25 cellular contexts compared by ENCODE assay signal in genomic region chr1:153848805-153849204, GRCh38.
DNase-seq lines count a peak whose midpoint lies in the region; ATAC-seq and TF ChIP-seq lines count a peak whose summit lies in the region.
"Had no signal": no experiment of that assay in that cellular context is flagged by ENCODE, and none has a peak within 500 bp of the region (broad histone marks: within the 10 kb centered on the region; RNA-seq: fewer than 3 reads in every experiment).

No MANE protein-coding gene starts in this region.

- peak overlapping the region; percentile 83 for H3K4me2 ChIP-seq in OCI-LY3 (ENCODE audit: low read length)
- H3K4me2 ChIP-seq: SK-N-SH had no signal

- peaks cover 32% of the 10 kb centered on the region for H3K36me3 ChIP-seq in OCI-LY3 (replicated peaks; ENCODE audit: low read depth, low read length)
- H3K36me3 ChIP-seq in neutrophil: peaks cover 18% of the 10 kb centered on the region

- H3K9me3 Mint-ChIP-seq in activated CD4-positive, alpha-beta T cell treated with anti-CD3 and anti-CD28 coated beads for 36 hours (ENCODE audit: low read depth): no peaks in the 10 kb centered on the region
- H3K9me3 Mint-ChIP-seq: activated naive CD4-positive, alpha-beta T cell treated with anti-CD3 and anti-CD28 coated beads, Interleukin-2, amount 50 U/mL, for 24 hours; activated T-helper 2 cell treated with anti-CD3 and anti-CD28 coated beads, Interferon-gamma antibody, Interleukin-2, Interleukin-4, amounts not matched to agents 10 μg/mL and 5 μg/mL and 100 μg/mL, durations not matched to agents 14 hours and 24 hours and 36 hours; CD8-positive, alpha-beta memory T cell; H9; naive thymus-derived CD8-positive, alpha-beta T cell; stimulated activated naive CD8-positive, alpha-beta T cell treated with anti-CD3 and anti-CD28 coated beads, Interleukin-15, Interleukin-2, amounts not matched to agents 100 ng/mL and 50 ng/mL, for 24 hours; T-helper 1 cell treated with Interleukin-12 subunit alpha and Interleukin-12 subunit beta and Interleukin-4 antibody, amounts not matched to agents 30 μg/mL and 1 μg/mL, for 36 hours had no signal

- intact Hi-C loops in activated CD4-positive, alpha-beta T cell treated with anti-CD3 and anti-CD28 coated beads for 36 hours (cut with DNase I, micrococcal nuclease): loop anchor here in 1 of 2 experiments (5.0 kb wide), 1 partner anchor 73 kb away; the partner anchor contains the start of gene GATAD2B

- no peak overlapping the region for H2AFZ ChIP-seq in OCI-LY3 (ENCODE audit: low read depth, low read length)

- H3K9me3 ChIP-seq in OCI-LY3 (ENCODE audit: insufficient read depth, low read length) (peaks cover 1% of the 10 kb centered on the region; the same call in 1 of the 2 replicates), neutrophil (no peaks in the 10 kb centered on the region)
- H3K9me3 ChIP-seq: heart right ventricle, lower lobe of right lung, SK-N-SH, testis had no signal

- peaks cover 30% of the 10 kb centered on the region for H3K4me1 Mint-ChIP-seq in activated CD4-positive, alpha-beta T cell treated with anti-CD3 and anti-CD28 coated beads for 36 hours
- H3K4me1 Mint-ChIP-seq: H9 had no signal

- H3K27ac Mint-ChIP-seq in activated CD4-positive, alpha-beta T cell treated with anti-CD3 and anti-CD28 coated beads for 36 hours: peak overlapping the region; percentile 94
- H3K27ac Mint-ChIP-seq: H9 had no signal

- H3K4me3 ChIP-seq in OCI-LY3 (ENCODE audit: low read length): peak overlapping the region; percentile 59; the same call in 1 of the 2 replicates
- no peak overlapping the region for H3K4me3 ChIP-seq in neutrophil (ENCODE audit: low read depth in 1 of 2, low read length in 1 of 2)
- H3K4me3 ChIP-seq: heart right ventricle, lower lobe of right lung, testis had no signal

- H3K4me3 Mint-ChIP-seq in activated CD4-positive, alpha-beta T cell treated with anti-CD3 and anti-CD28 coated beads for 36 hours: no peak overlapping the region
- H3K4me3 Mint-ChIP-seq: CD8-positive, alpha-beta memory T cell; H9 had no signal

- H3K79me2 ChIP-seq in OCI-LY3 (ENCODE audit: low read length): peaks cover 54% of the 10 kb centered on the region

- peaks cover 30% of the 10 kb centered on the region for H4K20me1 ChIP-seq in OCI-LY3 (ENCODE audit: insufficient read depth, low read length)

- CTCF ChIA-PET in activated CD4-positive, alpha-beta T cell treated with anti-CD3 and anti-CD28 coated beads for 36 hours (lab: Charles Lee): no interaction called here

- H3K27ac ChIP-seq in OCI-LY3 (ENCODE audit: low read length) (peak overlapping the region; percentile 86), neutrophil (peak overlapping the region; percentile 62)
- H3K27ac ChIP-seq: heart right ventricle, lower lobe of right lung, testis had no signal

- POLR2A ChIA-PET in activated CD4-positive, alpha-beta T cell treated with anti-CD3 and anti-CD28 coated beads for 36 hours (lab: Charles Lee): no interaction called here

- DNase-seq in activated CD4-positive, alpha-beta T cell treated with anti-CD3 and anti-CD28 coated beads for 36 hours: no peak
- no peak for DNase-seq in activated CD4-positive, alpha-beta T cell treated with anti-CD3 and anti-CD28 coated beads, Interleukin-2, amount 50 U/mL, for 4 hours
- DNase-seq in NOMO-1 treated with DMSO at 0.1 percent for 48 hours (lab: John Stamatoyannopoulos, UW; ENCODE audit: unreplicated experiment): no peak
- no peak for DNase-seq in occipital lobe (lab: John Stamatoyannopoulos, UW)
- DNase-seq: CD8-positive, alpha-beta memory T cell; foreskin melanocyte; H9; heart right ventricle; kidney; lower lobe of right lung; midbrain; NCI-H1694 treated with DMSO at 0.1 percent for 48 hours; NCI-H2171; SK-N-SH; testis had no signal

- H3K27me3 ChIP-seq in OCI-LY3 (ENCODE audit: low read depth, low read length): no peaks in the 10 kb centered on the region
- no peaks in the 10 kb centered on the region for H3K27me3 ChIP-seq in neutrophil
- H3K27me3 ChIP-seq: heart right ventricle, testis had no signal

- H3K36me3 Mint-ChIP-seq in activated CD4-positive, alpha-beta T cell treated with anti-CD3 and anti-CD28 coated beads for 36 hours (ENCODE audit: low read depth): peaks cover 36% of the 10 kb centered on the region

- ATAC-seq in activated CD4-positive, alpha-beta T cell treated with anti-CD3 and anti-CD28 coated beads for 36 hours: no peak
- ATAC-seq in GM18909 (IDR thresholded peaks at IDR 0.05; ENCODE audit: poor library complexity, unreplicated experiment) (peak; percentile 5), HG02678 (IDR thresholded peaks at IDR 0.05; ENCODE audit: unreplicated experiment) (no peak)
- ATAC-seq: heart right ventricle, lower lobe of right lung, Right ventricle myocardium inferior had no signal

- 0 out of 2 replicates have a peak overlapping the region, but pooled peaks have one; percentile 64 for H3K9ac ChIP-seq in OCI-LY3 (ENCODE audit: low read length)
- H3K9ac ChIP-seq: SK-N-SH had no signal

- TF ChIP-seq CTCF in OCI-LY3 (IDR thresholded peaks at IDR 0.05; ENCODE audit: low read depth, low read length) (no peak), neutrophil (IDR thresholded peaks at IDR 0.05) (no peak)

- no peaks in the 10 kb centered on the region for H3K27me3 Mint-ChIP-seq in activated CD4-positive, alpha-beta T cell treated with anti-CD3 and anti-CD28 coated beads for 36 hours
- H3K27me3 Mint-ChIP-seq: activated naive CD4-positive, alpha-beta T cell treated with anti-CD3 and anti-CD28 coated beads, Interleukin-2, amount 50 U/mL, for 24 hours; CD8-positive, alpha-beta memory T cell; naive thymus-derived CD8-positive, alpha-beta T cell; stimulated activated naive CD8-positive, alpha-beta T cell treated with anti-CD3 and anti-CD28 coated beads, Interleukin-15, Interleukin-2, amounts not matched to agents 100 ng/mL and 50 ng/mL, for 24 hours had no signal

- H3K4me1 ChIP-seq in OCI-LY3 (ENCODE audit: low read length): peaks cover 33% of the 10 kb centered on the region
- H3K4me1 ChIP-seq in neutrophil (ENCODE audit: control insufficient read depth in 1 of 2, insufficient read depth in 1 of 2, low read depth in 1 of 2, low read length in 1 of 2): peaks cover 10 to 15% of the 10 kb centered on the region in 2 experiments
- H3K4me1 ChIP-seq: lower lobe of right lung, testis had no signal
